ENCODE assay signal across 8 cellular contexts in genomic region chr14:20873370-20874177, GRCh38. TPM values are rescaled to one million over a fixed set of nuclear protein-coding genes. Genes with fewer than 3 reads are reported as not detected.
DNase-seq lines count a peak whose midpoint lies in the region; ATAC-seq and TF ChIP-seq lines count a peak whose summit lies in the region.

No MANE protein-coding gene starts in this region.

- CTCF ChIA-PET in OCI-LY7 (lab: Charles Lee; ENCODE audit: unreplicated experiment): no interaction called here

- no peak overlapping the region for H3K4ac ChIP-seq in neuronal stem cell (ENCODE audit: low read length)

- H3K9me3 ChIP-seq in OCI-LY7 (ENCODE audit: low read length) (no peaks in the 10 kb centered on the region), neuronal stem cell (replicated peaks in 1 of 2; ENCODE audit: control insufficient read depth in 2 of 2, insufficient read depth in 1 of 2, low read depth in 1 of 2, low read length in 2 of 2) (peaks cover 0 to 2% of the 10 kb centered on the region in 2 donors), stomach (peaks cover 0 to 4% (median 0%) of the 10 kb centered on the region in 4 donors)

- H2BK5ac ChIP-seq in neuronal stem cell (ENCODE audit: low read length): no peak overlapping the region

- no peaks in the 10 kb centered on the region for H3K4me1 ChIP-seq in OCI-LY7 (ENCODE audit: insufficient read depth, low read length, poor library complexity, severe bottlenecking)
- H3K4me1 ChIP-seq in foreskin keratinocyte: no peaks in the 10 kb centered on the region
- H3K4me1 ChIP-seq in neuronal stem cell (ENCODE audit: control insufficient read depth in 2 of 2, insufficient read depth in 1 of 2, low read depth in 1 of 2, low read length in 2 of 2): no peaks in the 10 kb centered on the region
- peaks cover 0 to 10% (median 6%) of the 10 kb centered on the region in 4 donors for H3K4me1 ChIP-seq in stomach

- no peak for TF ChIP-seq POLR2A in stomach (IDR thresholded peaks at IDR 0.05)

- H3K18ac ChIP-seq in neuronal stem cell (ENCODE audit: low read length): no peak overlapping the region

- H3K23ac ChIP-seq in neuronal stem cell (ENCODE audit: low read depth, low read length, poor library complexity): no peak overlapping the region

- peak; percentile 88 for TF ChIP-seq CTCF in OCI-LY7 (conservative IDR thresholded peaks at IDR 0.05; ENCODE audit: low read length)
- peak; percentile 82 for TF ChIP-seq CTCF in foreskin keratinocyte (conservative IDR thresholded peaks at IDR 0.05)
- TF ChIP-seq CTCF in stomach (IDR thresholded peaks at IDR 0.05): peak in 5 of 7 experiments; percentile 41 to 75 (median 56)

- H2BK15ac ChIP-seq in neuronal stem cell (ENCODE audit: low read length): no peak overlapping the region

- H4K20me1 ChIP-seq in OCI-LY7 (ENCODE audit: insufficient read depth, low read length): no peaks in the 10 kb centered on the region

- H3K9me2 ChIP-seq in OCI-LY7 (ENCODE audit: insufficient read depth, low read length): no peaks in the 10 kb centered on the region

- H3K27ac ChIP-seq in OCI-LY7 (ENCODE audit: low read depth, low read length, poor library complexity, severe bottlenecking) (no peak overlapping the region), foreskin keratinocyte (no peak overlapping the region), neuronal stem cell (replicated peaks; ENCODE audit: low read length) (no peak overlapping the region), stomach (peak overlapping the region in 1 of 5 donors; percentile 22)

- H3K9ac ChIP-seq in neuronal stem cell (ENCODE audit: low read depth, low read length, poor library complexity): peak overlapping the region; percentile 30

- H3K27me3 ChIP-seq in foreskin keratinocyte: peaks cover under 1% of the 10 kb centered on the region
- peaks cover 0 to 9% (median 0%) of the 10 kb centered on the region in 3 experiments for H3K27me3 ChIP-seq in neuronal stem cell (ENCODE audit: control insufficient read depth in 3 of 3, insufficient read depth in 3 of 3, low read depth in 1 of 3, low read length in 3 of 3)
- H3K27me3 ChIP-seq in stomach: peaks cover 0 to 16% (median 0%) of the 10 kb centered on the region in 3 donors

- H2BK120ac ChIP-seq in neuronal stem cell (ENCODE audit: low read depth, low read length): no peak overlapping the region

- no TSS peak for BruUV-seq in OCI-LY7 (replicated peaks; lab: Mats Ljungman, UMichigan)

- no peak overlapping the region for H4K91ac ChIP-seq in neuronal stem cell (ENCODE audit: low read depth, low read length, poor library complexity)

- ATAC-seq in HG02588 (IDR thresholded peaks at IDR 0.05; ENCODE audit: unreplicated experiment) (peak; percentile 64), foreskin keratinocyte (peak; percentile 80)

- H3K36me3 ChIP-seq in OCI-LY7 (ENCODE audit: insufficient read depth, low read length) (no peaks in the 10 kb centered on the region), neuronal stem cell (replicated peaks in 1 of 2; ENCODE audit: control insufficient read depth in 2 of 2, insufficient read depth in 2 of 2, low read length in 2 of 2) (no peaks in the 10 kb centered on the region), stomach (no peaks in the 10 kb centered on the region)

- H2AK5ac ChIP-seq in neuronal stem cell (ENCODE audit: low read depth, low read length): no peak overlapping the region

- H3K79me1 ChIP-seq in neuronal stem cell (ENCODE audit: low read depth, low read length): no peaks in the 10 kb centered on the region

- H3K4me2 ChIP-seq in OCI-LY7 (ENCODE audit: low read length) (no peak overlapping the region), neuronal stem cell (ENCODE audit: insufficient read depth, low read length, poor library complexity, severe bottlenecking) (peak overlapping the region; percentile 28)

- no peak overlapping the region for H2BK12ac ChIP-seq in neuronal stem cell (ENCODE audit: low read length)

- no peak overlapping the region for H3K14ac ChIP-seq in neuronal stem cell (ENCODE audit: low read length)

- no CpG with 5 or more reads among the region's 26 CpGs for WGBS in neuronal stem cell (ENCODE audit: extremely low coverage in 2 of 2, insufficient read length in 2 of 2, insufficient replicate concordance in 1 of 2), 2 donors
- WGBS in stomach, 5 donors: 17 to 27% (median 23%) methylated on average over 26 of the region's 26 CpGs

- no peak for TF ChIP-seq EP300 in stomach (IDR thresholded peaks at IDR 0.05)

- intact Hi-C loops in OCI-LY7 (cut with micrococcal nuclease; ENCODE audit: unreplicated experiment): loop anchor here (5.0 kb wide), 1 partner anchor 176 kb away; no protein-coding TSS in a partner anchor
- intact Hi-C loops in stomach (cut with DNase I; ENCODE audit: low total_unique reads): no loop called here

- POLR2A ChIA-PET in OCI-LY7 (lab: Charles Lee): no interaction called here

- no peak overlapping the region for H2AFZ ChIP-seq in OCI-LY7 (ENCODE audit: low read length)
- peak overlapping the region; percentile 85 for H2AFZ ChIP-seq in neuronal stem cell (ENCODE audit: low read length)

- H3K4me3 ChIP-seq in OCI-LY7 (ENCODE audit: low read depth, low read length, poor library complexity, severe bottlenecking) (no peak overlapping the region), neuronal stem cell (ENCODE audit: low read length in 2 of 2) (peak overlapping the region; percentile 8 to 22), stomach (peak overlapping the region in 1 of 4 donors; percentile 15)

- no peak overlapping the region for H4K8ac ChIP-seq in neuronal stem cell (ENCODE audit: low read depth, low read length)

- DNase-seq in GDM1 (lab: John Stamatoyannopoulos, UW) (peak; percentile 62), OCI-LY7 (ENCODE audit: low spot score) (peak; percentile 56), activated T-helper 1 cell treated with Interleukin-2 at 50 U/mL for 16 hours (ENCODE audit: low read depth) (peak; percentile 58), foreskin keratinocyte (peak in 1 of 2 donors; percentile 30), neuronal stem cell (ENCODE audit: low spot score) (peak; percentile 70), stomach (peak; percentile 85), cortex of kidney (lab: John Stamatoyannopoulos, UW) (no peak)

- H3K79me2 ChIP-seq in OCI-LY7 (ENCODE audit: insufficient read depth, low read depth, low read length): no peaks in the 10 kb centered on the region

RNA-seq across cellular contexts. Expression of gene RNASE3, which starts 17.6 kb away (rescaled TPM):
- total RNA-seq in OCI-LY7 (2014; rRNA removed; shearing (Covaris generic)): not detected in 2 replicates
- total RNA-seq in OCI-LY7 (2022) (not detected in 2 replicates), foreskin keratinocyte (not detected in 2 replicates), stomach (1 to 10 TPM in 2 of 5 donors, not detected in 3; 1.3 to 1.4 TPM)
- polyA plus RNA-seq in foreskin keratinocyte (not detected in 2 replicates), stomach (not detected)
- polyA plus RNA-seq in neuronal stem cell (2013, experiment 1 of 2): not detected
- polyA plus RNA-seq in neuronal stem cell (2013, experiment 2 of 2): not detected
